Comparison of ENCODE assay signal across 17 cellular contexts in the genomic region with DNA sequence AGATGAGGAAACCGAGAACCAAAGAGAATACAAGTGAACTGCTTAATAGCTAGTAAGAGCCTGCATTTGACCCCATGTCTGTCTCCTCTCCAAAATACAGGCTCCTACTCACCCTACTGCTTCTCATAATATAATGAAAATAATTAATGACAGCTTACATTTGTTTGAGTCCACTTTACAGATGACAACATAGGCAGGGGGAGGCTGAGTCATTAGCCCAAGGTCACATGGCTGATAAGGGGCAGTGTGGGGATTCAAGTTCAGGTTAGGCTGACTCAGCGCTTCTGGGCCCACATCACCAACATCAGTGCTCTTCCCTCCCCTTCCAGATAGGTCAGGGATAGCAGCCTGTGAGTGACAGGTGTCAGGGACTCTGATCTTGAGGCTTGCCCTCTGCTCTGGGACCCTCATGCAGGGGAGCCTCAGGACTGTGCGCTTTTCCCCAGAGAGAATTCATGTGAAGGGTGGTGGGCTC. TPM values are rescaled to one million over a fixed set of nuclear protein-coding genes. Genes with fewer than 3 reads are reported as not detected.
DNase-seq lines count a peak whose midpoint lies in the region; ATAC-seq, FAIRE-seq and TF ChIP-seq lines count a peak whose summit lies in the region.
"Had no signal": no experiment of that assay in that cellular context is flagged by ENCODE, and none has a peak within 500 bp of the region (broad histone marks: within the 10 kb centered on the region; RNA-seq: fewer than 3 reads in every experiment).

No MANE protein-coding gene starts in this region.

- H3K27me3 ChIP-seq in WERI-Rb-1 (ENCODE audit: insufficient read depth, low read depth, severe bottlenecking) = no peaks in the 10 kb centered on the region
- H3K27me3 ChIP-seq: vagina had no signal

- WGBS in A549 (ENCODE audit: missing lambda C conversion rate) = 60% methylated on average over 3 of the region's 3 CpGs

- POLR2A ChIA-PET in A549 (lab: Yijun Ruan, JAX) (no interaction called here), WTC11 (lab: Charles Lee) (no interaction called here)

- no peaks in the 10 kb centered on the region for H3K9me3 ChIP-seq in A549
- H3K9me3 ChIP-seq in WERI-Rb-1 (ENCODE audit: severe bottlenecking) = no peaks in the 10 kb centered on the region
- H3K9me3 ChIP-seq: vagina had no signal

- TF ChIP-seq CTCF in A549 (IDR thresholded peaks at IDR 0.05) (no peak), WERI-Rb-1 (IDR thresholded peaks at IDR 0.05; ENCODE audit: low read depth, low read length) (no peak), WTC11 (IDR thresholded peaks at IDR 0.05) (no peak)

- H3K4me1 Mint-ChIP-seq in WTC11 = peaks cover 21% of the 10 kb centered on the region

- H3K36me3 ChIP-seq in WERI-Rb-1 = no peaks in the 10 kb centered on the region; the same call in 1 of the 2 replicates
- H3K36me3 ChIP-seq: vagina had no signal

- no peak for FAIRE-seq in A549 (lab: Jason Lieb, UNC)
- FAIRE-seq: G401.6 had no signal

- no peak for TF ChIP-seq RAD21 in A549 (conservative IDR thresholded peaks at IDR 0.05 in 1 of 2, IDR thresholded peaks at IDR 0.05 in 1 of 2)

- no peak overlapping the region for H3K4me2 ChIP-seq in A549

- H3K27ac ChIP-seq in A549 = no peak overlapping the region
- H3K27ac ChIP-seq in WERI-Rb-1 = peak overlapping the region; percentile 57
- H3K27ac ChIP-seq: C4-2B, SK-N-MC, vagina had no signal

- H3K27me3 Mint-ChIP-seq in WTC11 (ENCODE audit: low read depth) = peaks cover 29% of the 10 kb centered on the region

- no peak for TF ChIP-seq POLR2A in A549 (IDR thresholded peaks at IDR 0.05; ENCODE audit: low read length)

- no peak for ATAC-seq in A549
- no peak for ATAC-seq in WTC11
- ATAC-seq: left colon; stimulated activated naive B cell treated with anti-CD40 and anti-IgM and Interleukin-4, amounts not matched to agents 10 μg/mL and 1 μg/mL and 100 μg/mL, for 72 hours had no signal

- H3K36me3 Mint-ChIP-seq in WTC11 = no peaks in the 10 kb centered on the region
- H3K36me3 Mint-ChIP-seq: stimulated activated naive B cell treated with anti-CD40 and anti-IgM and Interleukin-4, amounts not matched to agents 10 μg/mL and 1 μg/mL and 100 μg/mL, for 72 hours had no signal

- H3K4me3 ChIP-seq in A549 (no peak overlapping the region), WERI-Rb-1 (ENCODE audit: low read depth, low read length) (no peak overlapping the region)
- H3K4me3 ChIP-seq: SK-N-MC, vagina had no signal

- H3K4me1 ChIP-seq in A549 = no peaks in the 10 kb centered on the region
- H3K4me1 ChIP-seq: vagina had no signal

- no peaks in the 10 kb centered on the region for H3K9me3 Mint-ChIP-seq in WTC11

- H3K4me3 Mint-ChIP-seq in WTC11 = no peak overlapping the region
- H3K4me3 Mint-ChIP-seq: stimulated activated naive B cell treated with anti-CD40 and anti-IgM and Interleukin-4, amounts not matched to agents 10 μg/mL and 1 μg/mL and 100 μg/mL, for 72 hours had no signal

- no peak for DNase-seq in A549 (ENCODE audit: low read depth in 1 of 2, low spot score in 1 of 2)
- peak; percentile 56 for DNase-seq in EH (ENCODE audit: low read depth)
- no peak for DNase-seq in WERI-Rb-1
- DNase-seq in iPS-NIHi11 (ENCODE audit: low spot score) = peak; percentile 2
- no peak for DNase-seq in NAMALWA (ENCODE audit: low spot score)
- no peak for DNase-seq in stimulated activated CD4-positive, alpha-beta T cell treated with anti-CD3 and anti-CD28 coated beads, Interleukin-4, amount 100 ng/mL, for 24 hours
- DNase-seq in HK-2 (ENCODE audit: unreplicated experiment) = no peak
- DNase-seq in WTC11 (ENCODE audit: low spot score) = no peak
- DNase-seq: activated CD4-positive, CD25-positive, alpha-beta regulatory T cell treated with anti-CD3 and anti-CD28 coated beads, Interleukin-2, amount 50 U/mL, for 72 hours; head of caudate nucleus; left colon; stimulated activated CD4-positive, alpha-beta T cell treated with anti-CD3 and anti-CD28 coated beads, Interleukin-4, amount 100 ng/mL, for 4 hours; stimulated activated naive B cell treated with anti-CD40 and anti-IgM and Interleukin-4, amounts not matched to agents 10 μg/mL and 1 μg/mL and 100 μg/mL, for 72 hours had no signal

- H3K27ac Mint-ChIP-seq in WTC11 = no peak overlapping the region
- H3K27ac Mint-ChIP-seq: stimulated activated naive B cell treated with anti-CD40 and anti-IgM and Interleukin-4, amounts not matched to agents 10 μg/mL and 1 μg/mL and 100 μg/mL, for 72 hours had no signal

- CTCF ChIA-PET in A549 (lab: Yijun Ruan, JAX) (interaction anchor here (3.7 kb wide), 1 partner anchor 13 kb away, joined by 30 read pairs; no protein-coding TSS in a partner anchor), WTC11 (lab: Charles Lee) (interaction anchor here (0.6 to 1.8 kb wide), 4 partner anchors 11 to 198 kb away, joined by 3 to 9 read pairs (median 4); no protein-coding TSS in a partner anchor)

- no peak for TF ChIP-seq EP300 in A549 (IDR thresholded peaks at IDR 0.05)

TF ChIP-seq in A549, 52 proteins besides CTCF, POLR2A, EP300 and RAD21:
- TF ChIP-seq MAFK (IDR thresholded peaks at IDR 0.05; ENCODE audit: partially characterized antibody) = peak; percentile 78
- TF ChIP-seq, protein P1, sequence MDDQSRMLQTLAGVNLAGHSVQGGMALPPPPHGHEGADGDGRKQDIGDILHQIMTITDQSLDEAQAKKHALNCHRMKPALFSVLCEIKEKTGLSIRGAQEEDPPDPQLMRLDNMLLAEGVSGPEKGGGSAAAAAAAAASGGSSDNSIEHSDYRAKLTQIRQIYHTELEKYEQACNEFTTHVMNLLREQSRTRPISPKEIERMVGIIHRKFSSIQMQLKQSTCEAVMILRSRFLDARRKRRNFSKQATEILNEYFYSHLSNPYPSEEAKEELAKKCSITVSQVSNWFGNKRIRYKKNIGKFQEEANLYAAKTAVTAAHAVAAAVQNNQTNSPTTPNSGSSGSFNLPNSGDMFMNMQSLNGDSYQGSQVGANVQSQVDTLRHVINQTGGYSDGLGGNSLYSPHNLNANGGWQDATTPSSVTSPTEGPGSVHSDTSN (IDR thresholded peaks at IDR 0.05) = no peak
TF ChIP-seq in A549: peak in this region for 1.

TF ChIP-seq in WTC11, 78 proteins besides CTCF, POLR2A, EP300 and RAD21:
- TF ChIP-seq, protein P2, sequence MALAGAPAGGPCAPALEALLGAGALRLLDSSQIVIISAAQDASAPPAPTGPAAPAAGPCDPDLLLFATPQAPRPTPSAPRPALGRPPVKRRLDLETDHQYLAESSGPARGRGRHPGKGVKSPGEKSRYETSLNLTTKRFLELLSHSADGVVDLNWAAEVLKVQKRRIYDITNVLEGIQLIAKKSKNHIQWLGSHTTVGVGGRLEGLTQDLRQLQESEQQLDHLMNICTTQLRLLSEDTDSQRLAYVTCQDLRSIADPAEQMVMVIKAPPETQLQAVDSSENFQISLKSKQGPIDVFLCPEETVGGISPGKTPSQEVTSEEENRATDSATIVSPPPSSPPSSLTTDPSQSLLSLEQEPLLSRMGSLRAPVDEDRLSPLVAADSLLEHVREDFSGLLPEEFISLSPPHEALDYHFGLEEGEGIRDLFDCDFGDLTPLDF (CRISPR knock-in tag; IDR thresholded peaks at IDR 0.05) = no peak
- TF ChIP-seq ZNF671 (CRISPR knock-in tag; IDR thresholded peaks at IDR 0.05) = no peak
- no peak for TF ChIP-seq TCF7 (CRISPR knock-in tag; IDR thresholded peaks at IDR 0.05; ENCODE audit: low read depth)
- TF ChIP-seq, protein P3, sequence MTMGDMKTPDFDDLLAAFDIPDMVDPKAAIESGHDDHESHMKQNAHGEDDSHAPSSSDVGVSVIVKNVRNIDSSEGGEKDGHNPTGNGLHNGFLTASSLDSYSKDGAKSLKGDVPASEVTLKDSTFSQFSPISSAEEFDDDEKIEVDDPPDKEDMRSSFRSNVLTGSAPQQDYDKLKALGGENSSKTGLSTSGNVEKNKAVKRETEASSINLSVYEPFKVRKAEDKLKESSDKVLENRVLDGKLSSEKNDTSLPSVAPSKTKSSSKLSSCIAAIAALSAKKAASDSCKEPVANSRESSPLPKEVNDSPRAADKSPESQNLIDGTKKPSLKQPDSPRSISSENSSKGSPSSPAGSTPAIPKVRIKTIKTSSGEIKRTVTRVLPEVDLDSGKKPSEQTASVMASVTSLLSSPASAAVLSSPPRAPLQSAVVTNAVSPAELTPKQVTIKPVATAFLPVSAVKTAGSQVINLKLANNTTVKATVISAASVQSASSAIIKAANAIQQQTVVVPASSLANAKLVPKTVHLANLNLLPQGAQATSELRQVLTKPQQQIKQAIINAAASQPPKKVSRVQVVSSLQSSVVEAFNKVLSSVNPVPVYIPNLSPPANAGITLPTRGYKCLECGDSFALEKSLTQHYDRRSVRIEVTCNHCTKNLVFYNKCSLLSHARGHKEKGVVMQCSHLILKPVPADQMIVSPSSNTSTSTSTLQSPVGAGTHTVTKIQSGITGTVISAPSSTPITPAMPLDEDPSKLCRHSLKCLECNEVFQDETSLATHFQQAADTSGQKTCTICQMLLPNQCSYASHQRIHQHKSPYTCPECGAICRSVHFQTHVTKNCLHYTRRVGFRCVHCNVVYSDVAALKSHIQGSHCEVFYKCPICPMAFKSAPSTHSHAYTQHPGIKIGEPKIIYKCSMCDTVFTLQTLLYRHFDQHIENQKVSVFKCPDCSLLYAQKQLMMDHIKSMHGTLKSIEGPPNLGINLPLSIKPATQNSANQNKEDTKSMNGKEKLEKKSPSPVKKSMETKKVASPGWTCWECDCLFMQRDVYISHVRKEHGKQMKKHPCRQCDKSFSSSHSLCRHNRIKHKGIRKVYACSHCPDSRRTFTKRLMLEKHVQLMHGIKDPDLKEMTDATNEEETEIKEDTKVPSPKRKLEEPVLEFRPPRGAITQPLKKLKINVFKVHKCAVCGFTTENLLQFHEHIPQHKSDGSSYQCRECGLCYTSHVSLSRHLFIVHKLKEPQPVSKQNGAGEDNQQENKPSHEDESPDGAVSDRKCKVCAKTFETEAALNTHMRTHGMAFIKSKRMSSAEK (CRISPR knock-in tag; IDR thresholded peaks at IDR 0.05; ENCODE audit: borderline replicate concordance) = no peak
- TF ChIP-seq ZNF232 (CRISPR knock-in tag; IDR thresholded peaks at IDR 0.05) = no peak
- TF ChIP-seq, protein P4, sequence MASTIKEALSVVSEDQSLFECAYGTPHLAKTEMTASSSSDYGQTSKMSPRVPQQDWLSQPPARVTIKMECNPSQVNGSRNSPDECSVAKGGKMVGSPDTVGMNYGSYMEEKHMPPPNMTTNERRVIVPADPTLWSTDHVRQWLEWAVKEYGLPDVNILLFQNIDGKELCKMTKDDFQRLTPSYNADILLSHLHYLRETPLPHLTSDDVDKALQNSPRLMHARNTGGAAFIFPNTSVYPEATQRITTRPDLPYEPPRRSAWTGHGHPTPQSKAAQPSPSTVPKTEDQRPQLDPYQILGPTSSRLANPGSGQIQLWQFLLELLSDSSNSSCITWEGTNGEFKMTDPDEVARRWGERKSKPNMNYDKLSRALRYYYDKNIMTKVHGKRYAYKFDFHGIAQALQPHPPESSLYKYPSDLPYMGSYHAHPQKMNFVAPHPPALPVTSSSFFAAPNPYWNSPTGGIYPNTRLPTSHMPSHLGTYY (CRISPR knock-in tag; IDR thresholded peaks at IDR 0.05) = no peak

RNA-seq across cellular contexts. Expression of a gene that starts 16.2 kb away (rescaled TPM):
- polyA plus RNA-seq in A549 (2011; rRNA removed) (1.7 and 1.9 TPM in 2 replicates), A549 (2017; fragmentation: RNase III; extraction: RNeasy Plus Mini Kit Qiagen cat#74134 plus additional on column Dnase treatment) (0.83 to 1.6 TPM (median 1.6 TPM) in 3 replicates)
- polyA plus RNA-seq in A549 (2012; cell fraction: cytosol; rRNA removed) = 1.6 and 2.1 TPM in 2 replicates
- 2.9 and 3.2 TPM in 2 replicates for polyA plus RNA-seq in A549 (2012; cell fraction: nucleus; rRNA removed)
- polyA minus RNA-seq in A549 (2011; rRNA and poly(A)+ RNA removed) = 2.2 and 4.8 TPM in 2 replicates
- total RNA-seq in WTC11 (2021) = 0.89 to 1.7 TPM (median 1.1 TPM) in 3 replicates

Comparison
In these comparisons a context has a peak if more than half of its experiments do, and no peak if none do; other contexts are left out.
1. DNase-seq: peak in EH (single experiment) and iPS-NIHi11 (single experiment); none in A549 (0 of 2), WERI-Rb-1 (single experiment), NAMALWA (single experiment), stimulated activated CD4-positive, alpha-beta T cell treated with anti-CD3 and anti-CD28 coated beads, Interleukin-4, amount 100 ng/mL, for 24 hours (single experiment), HK-2 (single experiment) and WTC11 (single experiment).